In genomic region chr5:149320791-149321330, GRCh38 we compare ENCODE assay signal across 7 cellular contexts. TPM values are rescaled to one million over a fixed set of nuclear protein-coding genes. Genes with fewer than 3 reads are reported as not detected.
DNase-seq lines count a peak whose midpoint lies in the region; ATAC-seq and TF ChIP-seq lines count a peak whose summit lies in the region.

No MANE protein-coding gene starts in this region.

- POLR2A ChIA-PET in PC-3 (lab: Charles Lee; ENCODE audit: unreplicated experiment) = interaction anchor here (0.6 kb wide), 1 partner anchor 37 kb away, joined by 5 read pairs; the partner anchor contains the start of gene PCYOX1L
- POLR2A ChIA-PET in CD8-positive, alpha-beta T cell (lab: Charles Lee) = interaction anchor here (1.6 kb wide), 1 partner anchor 37 kb away, joined by 5 read pairs; the partner anchor contains the start of gene PCYOX1L

- no peak for TF ChIP-seq CTCF in PC-3 (conservative IDR thresholded peaks at IDR 0.05; ENCODE audit: low read depth, low read length)
- TF ChIP-seq CTCF in epithelial cell of esophagus (IDR thresholded peaks at IDR 0.05; ENCODE audit: insufficient read depth, low read depth, low read length, missing control alignments) = no peak
- no peak for TF ChIP-seq CTCF in mesothelial cell of epicardium (IDR thresholded peaks at IDR 0.05; ENCODE audit: unreplicated experiment)
- TF ChIP-seq CTCF in CD8-positive, alpha-beta T cell (IDR thresholded peaks at IDR 0.05) = no peak

- peak overlapping the region; percentile 32; the same call in 1 of the 2 replicates for H2AFZ ChIP-seq in PC-3 (ENCODE audit: low read length)

- H3K4me2 ChIP-seq in PC-3 (ENCODE audit: low read length) = no peak overlapping the region

- peak overlapping the region; percentile 98 for H3K27ac Mint-ChIP-seq in mesothelial cell of epicardium
- H3K27ac Mint-ChIP-seq in CD8-positive, alpha-beta T cell = no peak overlapping the region

- no peaks in the 10 kb centered on the region for H3K79me2 ChIP-seq in PC-3 (ENCODE audit: low read length)

- H3K9ac ChIP-seq in PC-3 (ENCODE audit: low read length) = no peak overlapping the region

- no peaks in the 10 kb centered on the region for H3K9me3 Mint-ChIP-seq in mesothelial cell of epicardium
- H3K9me3 Mint-ChIP-seq in CD8-positive, alpha-beta T cell = no peaks in the 10 kb centered on the region

- H3K4me3 ChIP-seq in PC-3 (ENCODE audit: low read length) (no peak overlapping the region), epithelial cell of esophagus (ENCODE audit: low read length) (no peak overlapping the region)
- H3K4me3 ChIP-seq in CD8-positive, alpha-beta T cell (ENCODE audit: low read depth, low read length) = no peak overlapping the region
- no peak overlapping the region for H3K4me3 ChIP-seq in effector memory CD4-positive, alpha-beta T cell (ENCODE audit: insufficient read depth, low read depth, low read length, poor library complexity, severe bottlenecking)

- H3K27ac ChIP-seq in PC-3 (ENCODE audit: low read length) = no peak overlapping the region
- no peak overlapping the region for H3K27ac ChIP-seq in CD8-positive, alpha-beta T cell (ENCODE audit: low read depth, low read length)
- no peak overlapping the region for H3K27ac ChIP-seq in effector memory CD4-positive, alpha-beta T cell (ENCODE audit: insufficient read depth, low read length, poor library complexity, severe bottlenecking)

- H4K20me1 ChIP-seq in PC-3 (ENCODE audit: low read length) = no peaks in the 10 kb centered on the region

- DNase-seq in HS-5 (ENCODE audit: low read depth) (peak; percentile 82), PC-3 (peak; percentile 79), epithelial cell of esophagus (ENCODE audit: low read depth) (peak; percentile 93), mesothelial cell of epicardium (ENCODE audit: low spot score in 2 of 2, unreplicated experiment in 2 of 2) (peak; percentile 84 to 91)
- no peak for DNase-seq in CD8-positive, alpha-beta T cell
- DNase-seq in effector memory CD4-positive, alpha-beta T cell = no peak

- CTCF ChIA-PET in PC-3 (lab: Charles Lee) = interaction anchor here (0.9 to 2.3 kb wide), 2 partner anchors 38 to 47 kb away, joined by 3 to 13 read pairs; no protein-coding TSS in a partner anchor
- CTCF ChIA-PET in CD8-positive, alpha-beta T cell (lab: Charles Lee) = interaction anchor here (1.0 to 23.2 kb wide), 6 partner anchors 11 to 113 kb away, joined by 3 to 541 read pairs (median 4); partner anchors contain the start of gene GRPEL2

- H3K36me3 Mint-ChIP-seq in mesothelial cell of epicardium = no peaks in the 10 kb centered on the region
- H3K36me3 Mint-ChIP-seq in CD8-positive, alpha-beta T cell = no peaks in the 10 kb centered on the region

- intact Hi-C loops in PC-3 (cut with micrococcal nuclease) = loop anchor here (10.0 kb wide), 1 partner anchor 56 kb away; no protein-coding TSS in a partner anchor
- intact Hi-C loops in CD8-positive, alpha-beta T cell (cut with DNase I, micrococcal nuclease) = no loop called here

- no peaks in the 10 kb centered on the region for H3K27me3 ChIP-seq in PC-3 (ENCODE audit: low read length)
- no peaks in the 10 kb centered on the region for H3K27me3 ChIP-seq in CD8-positive, alpha-beta T cell (ENCODE audit: insufficient read depth, low read length)
- H3K27me3 ChIP-seq in effector memory CD4-positive, alpha-beta T cell (replicated peaks; ENCODE audit: control insufficient read depth, insufficient read depth, low read length, poor library complexity, severe bottlenecking) = no peaks in the 10 kb centered on the region

- peaks cover 45% of the 10 kb centered on the region for H3K4me1 Mint-ChIP-seq in mesothelial cell of epicardium
- peaks cover 3% of the 10 kb centered on the region for H3K4me1 Mint-ChIP-seq in CD8-positive, alpha-beta T cell (ENCODE audit: low read depth)

- no TSS peak for BruUV-seq in PC-3 (replicated peaks; lab: Mats Ljungman, UMichigan)

- no peaks in the 10 kb centered on the region for H3K9me3 ChIP-seq in PC-3 (ENCODE audit: low read length)
- H3K9me3 ChIP-seq in CD8-positive, alpha-beta T cell (ENCODE audit: low read length) = no peaks in the 10 kb centered on the region
- no peaks in the 10 kb centered on the region for H3K9me3 ChIP-seq in effector memory CD4-positive, alpha-beta T cell (ENCODE audit: control insufficient read depth, low read length)

- peak overlapping the region; percentile 22 for H3K4me3 Mint-ChIP-seq in mesothelial cell of epicardium
- no peak overlapping the region for H3K4me3 Mint-ChIP-seq in CD8-positive, alpha-beta T cell

- peaks cover 10% of the 10 kb centered on the region for H3K4me1 ChIP-seq in PC-3 (ENCODE audit: insufficient read depth, low read length)
- H3K4me1 ChIP-seq in CD8-positive, alpha-beta T cell (ENCODE audit: insufficient read depth, low read length) = no peaks in the 10 kb centered on the region
- no peaks in the 10 kb centered on the region for H3K4me1 ChIP-seq in effector memory CD4-positive, alpha-beta T cell (ENCODE audit: control insufficient read depth, insufficient read depth, low read length, poor library complexity, severe bottlenecking)

- H3K27me3 Mint-ChIP-seq in mesothelial cell of epicardium (ENCODE audit: low read depth) = no peaks in the 10 kb centered on the region
- no peaks in the 10 kb centered on the region for H3K27me3 Mint-ChIP-seq in CD8-positive, alpha-beta T cell (ENCODE audit: low read depth)

- no peaks in the 10 kb centered on the region for H3F3A ChIP-seq in PC-3 (ENCODE audit: low read length, unreplicated experiment)

- no peaks in the 10 kb centered on the region for H3K9me2 ChIP-seq in PC-3 (replicated peaks; ENCODE audit: low read length)

- ATAC-seq in PC-3 (peak; percentile 63), HG03378 (IDR thresholded peaks at IDR 0.05; ENCODE audit: unreplicated experiment) (no peak)
- ATAC-seq in CD8-positive, alpha-beta T cell = no peak

- H3K36me3 ChIP-seq in PC-3 (ENCODE audit: low read depth, low read length) = no peaks in the 10 kb centered on the region
- no peaks in the 10 kb centered on the region for H3K36me3 ChIP-seq in CD8-positive, alpha-beta T cell (ENCODE audit: insufficient read depth, low read length)
- no peaks in the 10 kb centered on the region for H3K36me3 ChIP-seq in effector memory CD4-positive, alpha-beta T cell (ENCODE audit: control insufficient read depth, insufficient read depth, low read length)

RNA-seq across cellular contexts. Expression of gene GRPEL2, which starts 24.4 kb away (rescaled TPM):
- total RNA-seq in PC-3 (2014; rRNA removed) = 43.8 and 49.4 TPM in 2 replicates
- 13.9 to 15.4 TPM (median 14.9 TPM) in 3 replicates for total RNA-seq in mesothelial cell of epicardium
- 1 to 10 TPM; 9.1 to 9.7 TPM for total RNA-seq in CD8-positive, alpha-beta T cell

RNA-seq across cellular contexts. Expression of gene PCYOX1L, which starts 37.0 kb away (rescaled TPM):
- total RNA-seq in PC-3 (2014; rRNA removed) (11.9 and 12.8 TPM in 2 replicates), mesothelial cell of epicardium (23.2 to 23.6 TPM (median 23.5 TPM) in 3 replicates)
- 10 to 100 TPM; 18.9 to 21.9 TPM for total RNA-seq in CD8-positive, alpha-beta T cell

RNA-seq across cellular contexts. Expression of gene AFAP1L1, which starts 49.2 kb away (rescaled TPM):
- total RNA-seq in PC-3 (2014; rRNA removed) = 19.6 and 22.3 TPM in 2 replicates
- 0.22 to 0.63 TPM (median 0.36 TPM) in 3 replicates for total RNA-seq in mesothelial cell of epicardium
- under 1 TPM; 0.11 to 0.19 TPM for total RNA-seq in CD8-positive, alpha-beta T cell

RNA-seq across cellular contexts. Expression of gene IL17B, which starts 58.2 kb away (rescaled TPM):
- not detected in 2 replicates for total RNA-seq in PC-3 (2014; rRNA removed)
- total RNA-seq in mesothelial cell of epicardium = 0.34 TPM in 1 of 3 replicates, not detected in the others
- not detected for total RNA-seq in CD8-positive, alpha-beta T cell

Comparison
In these comparisons a context has a peak if more than half of its experiments do, and no peak if none do; other contexts are left out.
1. DNase-seq: peak in HS-5 (single experiment), PC-3 (single experiment), epithelial cell of esophagus (single experiment) and mesothelial cell of epicardium (2 of 2); none in CD8-positive, alpha-beta T cell (0 of 7) and effector memory CD4-positive, alpha-beta T cell (0 of 3).
2. RNA of gene AFAP1L1, which starts 49.2 kb away (total RNA-seq): 19.6 to 22.3 TPM in PC-3; 0.22 to 0.63 TPM in mesothelial cell of epicardium and 0.11 to 0.19 TPM in CD8-positive, alpha-beta T cell; every median in the first group is over 10 times any median in the second.